17 cellular contexts compared by ENCODE assay signal in the genomic region with DNA sequence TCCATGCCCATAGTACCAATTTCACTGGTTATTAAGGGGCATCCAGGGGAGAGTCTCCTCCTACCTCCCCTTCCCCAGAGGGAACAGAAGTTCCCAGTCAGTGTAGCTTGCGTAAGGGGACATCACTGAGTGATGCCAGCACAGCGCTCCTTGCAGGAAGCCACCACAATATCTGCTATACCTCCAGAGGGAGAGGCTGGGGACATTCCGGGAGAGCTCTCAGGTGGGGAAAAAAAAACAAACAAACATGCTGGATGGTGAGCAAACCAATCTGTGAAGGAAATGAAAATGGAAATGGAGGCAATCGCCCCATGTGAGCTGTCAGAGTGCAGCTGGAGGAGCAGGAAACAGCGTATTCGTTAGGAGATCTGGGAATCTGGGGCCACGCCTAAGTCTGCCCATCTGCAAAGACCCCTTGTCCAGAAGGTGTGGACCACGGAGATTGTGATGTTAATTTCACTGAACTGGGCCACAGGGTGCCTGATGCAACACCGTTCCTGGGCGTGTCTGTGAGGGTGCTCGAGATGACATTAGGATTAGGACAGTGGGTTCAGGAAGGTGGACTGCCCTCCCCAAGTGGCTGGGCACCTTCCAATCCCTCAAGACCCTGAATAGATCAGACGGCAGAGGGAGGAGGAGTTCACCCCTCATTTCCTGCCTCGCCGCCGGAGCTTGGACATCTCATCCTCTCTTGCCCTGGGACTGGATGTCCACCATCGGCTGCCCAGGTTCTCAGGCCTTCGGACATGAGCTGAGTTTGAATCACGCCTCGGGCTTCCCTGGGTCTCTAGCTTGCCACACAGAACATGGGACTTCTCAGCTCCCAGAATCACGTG. TPM values are rescaled to one million over a fixed set of nuclear protein-coding genes. Genes with fewer than 3 reads are reported as not detected.
DNase-seq lines count a peak whose midpoint lies in the region; ATAC-seq and TF ChIP-seq lines count a peak whose summit lies in the region.
"Had no signal": no experiment of that assay in that cellular context is flagged by ENCODE, and none has a peak within 500 bp of the region (broad histone marks: within the 10 kb centered on the region; RNA-seq: fewer than 3 reads in every experiment).

No MANE protein-coding gene starts in this region.

- no peaks in the 10 kb centered on the region for H3K36me3 Mint-ChIP-seq in stimulated activated naive CD8-positive, alpha-beta T cell treated with anti-CD3 and anti-CD28 coated beads, Interleukin-15, Interleukin-2, amounts not matched to agents 100 ng/mL and 50 ng/mL, for 24 hours (ENCODE audit: low read depth)
- H3K36me3 Mint-ChIP-seq in endothelial cell (ENCODE audit: low read depth, unreplicated experiment) (peaks cover 37% of the 10 kb centered on the region), osteocyte (ENCODE audit: unreplicated experiment) (peaks cover 9% of the 10 kb centered on the region)
- H3K36me3 Mint-ChIP-seq in CD8-positive, alpha-beta T cell, result peaks cover 21% of the 10 kb centered on the region
- H3K36me3 Mint-ChIP-seq in stimulated activated naive B cell treated with anti-CD40 and anti-IgM and Interleukin-4, amounts not matched to agents 10 μg/mL and 1 μg/mL and 100 μg/mL, for 72 hours, result peaks cover 28 to 33% of the 10 kb centered on the region in 2 donors

- no peak for TF ChIP-seq CTCF in endothelial cell (IDR thresholded peaks at IDR 0.05; ENCODE audit: unreplicated experiment)
- TF ChIP-seq CTCF in osteocyte (IDR thresholded peaks at IDR 0.05), result no peak
- no peak for TF ChIP-seq CTCF in CD8-positive, alpha-beta T cell (IDR thresholded peaks at IDR 0.05)

- no peak overlapping the region for H3K4me3 Mint-ChIP-seq in stimulated activated naive CD8-positive, alpha-beta T cell treated with anti-CD3 and anti-CD28 coated beads, Interleukin-15, Interleukin-2, amounts not matched to agents 100 ng/mL and 50 ng/mL, for 24 hours
- H3K4me3 Mint-ChIP-seq in stimulated activated naive CD8-positive, alpha-beta T cell treated with anti-CD3 and anti-CD28 coated beads, Interleukin-15, amount 100 ng/mL, for 72 hours, result no peak overlapping the region
- peak overlapping the region; percentile 68 for H3K4me3 Mint-ChIP-seq in endothelial cell (ENCODE audit: unreplicated experiment)
- H3K4me3 Mint-ChIP-seq in osteocyte (ENCODE audit: unreplicated experiment), result no peak overlapping the region
- H3K4me3 Mint-ChIP-seq in CD8-positive, alpha-beta T cell, result no peak overlapping the region
- no peak overlapping the region for H3K4me3 Mint-ChIP-seq in stimulated activated naive B cell treated with anti-CD40 and anti-IgM and Interleukin-4, amounts not matched to agents 10 μg/mL and 1 μg/mL and 100 μg/mL, for 72 hours
- H3K4me3 Mint-ChIP-seq: activated naive CD4-positive, alpha-beta T cell treated with anti-CD3 and anti-CD28 coated beads for 36 hours had no signal

- POLR2A ChIA-PET in CD8-positive, alpha-beta T cell (lab: Charles Lee), result no interaction called here

- peak overlapping the region; percentile 34 for H3K27ac Mint-ChIP-seq in stimulated activated naive CD8-positive, alpha-beta T cell treated with anti-CD3 and anti-CD28 coated beads, Interleukin-15, Interleukin-2, amounts not matched to agents 100 ng/mL and 50 ng/mL, for 24 hours
- no peak overlapping the region for H3K27ac Mint-ChIP-seq in stimulated activated naive CD8-positive, alpha-beta T cell treated with anti-CD3 and anti-CD28 coated beads, Interleukin-15, amount 100 ng/mL, for 72 hours
- H3K27ac Mint-ChIP-seq in endothelial cell (ENCODE audit: unreplicated experiment) (peak overlapping the region; percentile 28), osteocyte (ENCODE audit: unreplicated experiment) (peak overlapping the region; percentile 85)
- no peak overlapping the region for H3K27ac Mint-ChIP-seq in CD8-positive, alpha-beta T cell
- H3K27ac Mint-ChIP-seq in stimulated activated naive B cell treated with anti-CD40 and anti-IgM and Interleukin-4, amounts not matched to agents 10 μg/mL and 1 μg/mL and 100 μg/mL, for 72 hours, result no peak overlapping the region
- H3K27ac Mint-ChIP-seq: activated naive CD4-positive, alpha-beta T cell treated with anti-CD3 and anti-CD28 coated beads for 36 hours had no signal

- no peaks in the 10 kb centered on the region for H3K27me3 ChIP-seq in CD8-positive, alpha-beta T cell (ENCODE audit: insufficient read depth, low read length)
- H3K27me3 ChIP-seq: brain microvascular endothelial cell, foreskin keratinocyte had no signal

- H3K4me1 ChIP-seq in CD8-positive, alpha-beta T cell (ENCODE audit: insufficient read depth, low read length), result no peaks in the 10 kb centered on the region
- H3K4me1 ChIP-seq: foreskin keratinocyte had no signal

- ATAC-seq in stimulated activated naive CD8-positive, alpha-beta T cell treated with anti-CD3 and anti-CD28 coated beads, Interleukin-15, amount 100 ng/mL, for 72 hours, result no peak
- no peak for ATAC-seq in GM18520 (IDR thresholded peaks at IDR 0.05; ENCODE audit: unreplicated experiment)
- no peak for ATAC-seq in CD8-positive, alpha-beta T cell
- ATAC-seq in stimulated activated naive B cell treated with anti-CD40 and anti-IgM and Interleukin-4, amounts not matched to agents 10 μg/mL and 1 μg/mL and 100 μg/mL, for 72 hours (replicated peaks), result no peak
- ATAC-seq: foreskin keratinocyte had no signal

- H3K4me1 Mint-ChIP-seq in stimulated activated naive CD8-positive, alpha-beta T cell treated with anti-CD3 and anti-CD28 coated beads, Interleukin-15, Interleukin-2, amounts not matched to agents 100 ng/mL and 50 ng/mL, for 24 hours (ENCODE audit: low read depth), result peaks cover 8% of the 10 kb centered on the region
- H3K4me1 Mint-ChIP-seq in stimulated activated naive CD8-positive, alpha-beta T cell treated with anti-CD3 and anti-CD28 coated beads, Interleukin-15, amount 100 ng/mL, for 72 hours, result peaks cover 20% of the 10 kb centered on the region
- peaks cover 66% of the 10 kb centered on the region for H3K4me1 Mint-ChIP-seq in endothelial cell (ENCODE audit: unreplicated experiment)
- H3K4me1 Mint-ChIP-seq in osteocyte (ENCODE audit: unreplicated experiment), result peaks cover 91% of the 10 kb centered on the region
- no peaks in the 10 kb centered on the region for H3K4me1 Mint-ChIP-seq in CD8-positive, alpha-beta T cell (ENCODE audit: low read depth)
- peaks cover 52 to 88% of the 10 kb centered on the region in 2 donors for H3K4me1 Mint-ChIP-seq in stimulated activated naive B cell treated with anti-CD40 and anti-IgM and Interleukin-4, amounts not matched to agents 10 μg/mL and 1 μg/mL and 100 μg/mL, for 72 hours

- no peaks in the 10 kb centered on the region for H3K9me3 Mint-ChIP-seq in stimulated activated naive CD8-positive, alpha-beta T cell treated with anti-CD3 and anti-CD28 coated beads, Interleukin-15, Interleukin-2, amounts not matched to agents 100 ng/mL and 50 ng/mL, for 24 hours
- no peaks in the 10 kb centered on the region for H3K9me3 Mint-ChIP-seq in stimulated activated naive CD8-positive, alpha-beta T cell treated with anti-CD3 and anti-CD28 coated beads, Interleukin-15, amount 100 ng/mL, for 72 hours
- no peaks in the 10 kb centered on the region for H3K9me3 Mint-ChIP-seq in endothelial cell (ENCODE audit: unreplicated experiment)
- H3K9me3 Mint-ChIP-seq in osteocyte (ENCODE audit: unreplicated experiment), result no peaks in the 10 kb centered on the region
- no peaks in the 10 kb centered on the region for H3K9me3 Mint-ChIP-seq in CD8-positive, alpha-beta T cell
- H3K9me3 Mint-ChIP-seq in stimulated activated naive B cell treated with anti-CD40 and anti-IgM and Interleukin-4, amounts not matched to agents 10 μg/mL and 1 μg/mL and 100 μg/mL, for 72 hours, result no peaks in the 10 kb centered on the region
- H3K9me3 Mint-ChIP-seq: activated naive CD4-positive, alpha-beta T cell treated with anti-CD3 and anti-CD28 coated beads for 36 hours had no signal

- no peaks in the 10 kb centered on the region for H3K9me3 ChIP-seq in CD8-positive, alpha-beta T cell (ENCODE audit: low read length)

- intact Hi-C loops in CD8-positive, alpha-beta T cell (cut with DNase I, micrococcal nuclease), result no loop called here

- CTCF ChIA-PET in CD8-positive, alpha-beta T cell (lab: Charles Lee), result interaction anchor here (0.6 kb wide), 1 partner anchor 141 kb away, joined by 3 read pairs; no protein-coding TSS in a partner anchor

- H3K4me3 ChIP-seq in CD8-positive, alpha-beta T cell (ENCODE audit: low read depth, low read length), result no peak overlapping the region

- no peak overlapping the region for H3K27ac ChIP-seq in CD8-positive, alpha-beta T cell (ENCODE audit: low read depth, low read length)
- H3K27ac ChIP-seq: brain microvascular endothelial cell, foreskin keratinocyte had no signal

- H3K36me3 ChIP-seq in CD8-positive, alpha-beta T cell (ENCODE audit: insufficient read depth, low read length), result no peaks in the 10 kb centered on the region
- H3K36me3 ChIP-seq: brain microvascular endothelial cell had no signal

- no peaks in the 10 kb centered on the region for H3K27me3 Mint-ChIP-seq in stimulated activated naive CD8-positive, alpha-beta T cell treated with anti-CD3 and anti-CD28 coated beads, Interleukin-15, Interleukin-2, amounts not matched to agents 100 ng/mL and 50 ng/mL, for 24 hours
- H3K27me3 Mint-ChIP-seq in stimulated activated naive CD8-positive, alpha-beta T cell treated with anti-CD3 and anti-CD28 coated beads, Interleukin-15, amount 100 ng/mL, for 72 hours, result no peaks in the 10 kb centered on the region
- H3K27me3 Mint-ChIP-seq in endothelial cell (ENCODE audit: unreplicated experiment) (peaks cover 15% of the 10 kb centered on the region), osteocyte (ENCODE audit: unreplicated experiment) (no peaks in the 10 kb centered on the region)
- H3K27me3 Mint-ChIP-seq in CD8-positive, alpha-beta T cell (ENCODE audit: low read depth), result no peaks in the 10 kb centered on the region
- H3K27me3 Mint-ChIP-seq in stimulated activated naive B cell treated with anti-CD40 and anti-IgM and Interleukin-4, amounts not matched to agents 10 μg/mL and 1 μg/mL and 100 μg/mL, for 72 hours, result no peaks in the 10 kb centered on the region

- DNase-seq in stimulated activated naive CD8-positive, alpha-beta T cell treated with anti-CD3 and anti-CD28 coated beads, Interleukin-15, amount 100 ng/mL, for 72 hours, result no peak
- DNase-seq in endothelial cell (ENCODE audit: low spot score) (no peak), osteocyte (ENCODE audit: extremely low spot score, unreplicated experiment) (no peak), NCI-H2029 (lab: John Stamatoyannopoulos, UW) (no peak)
- DNase-seq in CD8-positive, alpha-beta T cell, result no peak
- no peak for DNase-seq in stimulated activated naive B cell treated with anti-CD40 and anti-IgM and Interleukin-4, amounts not matched to agents 10 μg/mL and 1 μg/mL and 100 μg/mL, for 72 hours
- DNase-seq: activated naive CD4-positive, alpha-beta T cell treated with anti-CD3 and anti-CD28 coated beads for 36 hours; brain microvascular endothelial cell; effector memory CD4-positive, alpha-beta T cell; foreskin keratinocyte; GDM1; NCI-H1694 treated with DMSO at 0.1 percent for 48 hours; NCI-H526; nucleus accumbens; substantia nigra had no signal

RNA-seq across cellular contexts. Expression of gene GNA12, which starts 30.5 kb away (rescaled TPM):
- total RNA-seq in endothelial cell (ENCODE audit: unreplicated experiment) (105 TPM), osteocyte (68.8 and 69.5 TPM in 2 replicates)
- 10 to 100 TPM; 17.0 to 17.7 TPM for total RNA-seq in CD8-positive, alpha-beta T cell

Comparison
In these comparisons a context has a peak if more than half of its experiments do, and no peak if none do; other contexts are left out.
1. H3K27ac Mint-ChIP-seq: peak in stimulated activated naive CD8-positive, alpha-beta T cell treated with anti-CD3 and anti-CD28 coated beads, Interleukin-15, Interleukin-2, amounts not matched to agents 100 ng/mL and 50 ng/mL, for 24 hours (single experiment), endothelial cell (single experiment) and osteocyte (single experiment); none in stimulated activated naive CD8-positive, alpha-beta T cell treated with anti-CD3 and anti-CD28 coated beads, Interleukin-15, amount 100 ng/mL, for 72 hours (0 of 2), CD8-positive, alpha-beta T cell (single experiment) and stimulated activated naive B cell treated with anti-CD40 and anti-IgM and Interleukin-4, amounts not matched to agents 10 μg/mL and 1 μg/mL and 100 μg/mL, for 72 hours (single experiment).